8 cellular contexts compared by ENCODE assay signal in the genomic region with DNA sequence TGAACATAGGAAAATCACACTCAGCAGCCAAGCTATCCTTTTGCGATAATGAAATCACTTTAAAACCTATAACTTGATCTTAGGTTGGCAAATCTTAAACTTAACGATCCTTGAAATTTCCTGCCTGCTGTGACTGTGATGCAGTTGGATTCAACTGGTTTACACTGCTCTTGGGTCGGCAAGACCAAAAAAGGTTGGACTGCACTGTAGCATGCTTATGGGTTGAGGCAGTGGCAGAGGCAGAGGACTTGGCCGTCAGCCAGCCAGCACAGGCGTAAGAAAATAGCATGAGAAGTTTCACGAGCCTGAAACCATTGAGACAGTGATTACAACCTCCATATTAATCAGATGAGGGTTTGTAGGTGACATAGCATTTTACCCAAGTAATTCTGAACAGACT. TPM values are rescaled to one million over a fixed set of nuclear protein-coding genes. Genes with fewer than 3 reads are reported as not detected.
DNase-seq lines count a peak whose midpoint lies in the region; ATAC-seq and TF ChIP-seq lines count a peak whose summit lies in the region.

No MANE protein-coding gene starts in this region.

- no peak overlapping the region for H3K27ac ChIP-seq in foreskin keratinocyte

- ATAC-seq in foreskin keratinocyte (peak; percentile 23), HG02885 (IDR thresholded peaks at IDR 0.05; ENCODE audit: poor library complexity, unreplicated experiment) (no peak), HG02973 (IDR thresholded peaks at IDR 0.05; ENCODE audit: unreplicated experiment) (no peak), left lobe of liver (no peak)

- H3K27me3 ChIP-seq in foreskin keratinocyte, result no peaks in the 10 kb centered on the region

- intact Hi-C loops in posterior vena cava (cut with DNase I), result no loop called here

- no peaks in the 10 kb centered on the region for H3K4me1 ChIP-seq in foreskin keratinocyte

- DNase-seq in DMS153 treated with DMSO at 0.1 percent for 48 hours (lab: John Stamatoyannopoulos, UW; ENCODE audit: unreplicated experiment) (peak; percentile 39), NCI-H69 (lab: John Stamatoyannopoulos, UW) (peak; percentile 43), foreskin keratinocyte (peak in 1 of 2 donors; percentile 57), posterior vena cava (ENCODE audit: low spot score) (peak; percentile 95), cerebellum (ENCODE audit: low spot score) (no peak), left lobe of liver (ENCODE audit: low spot score) (no peak)

- TF ChIP-seq CTCF in foreskin keratinocyte (conservative IDR thresholded peaks at IDR 0.05), result no peak

RNA-seq across cellular contexts. Expression of gene WSB1, which starts 21.4 kb away (rescaled TPM):
- total RNA-seq in foreskin keratinocyte, result 41.5 and 44.3 TPM in 2 replicates
- polyA plus RNA-seq in foreskin keratinocyte, result 11.6 and 14.1 TPM in 2 replicates
- total RNA-seq in posterior vena cava, result 100 to 1,000 TPM; 206 to 227 TPM
- 340 TPM for total RNA-seq in cerebellum
- total RNA-seq in left lobe of liver, result 37.5 TPM

Comparison
In these comparisons a context has a peak if more than half of its experiments do, and no peak if none do; other contexts are left out.
1. DNase-seq: peak in DMS153 treated with DMSO at 0.1 percent for 48 hours (single experiment), NCI-H69 (single experiment) and posterior vena cava (single experiment); none in cerebellum (single experiment) and left lobe of liver (single experiment).